In the genomic region with DNA sequence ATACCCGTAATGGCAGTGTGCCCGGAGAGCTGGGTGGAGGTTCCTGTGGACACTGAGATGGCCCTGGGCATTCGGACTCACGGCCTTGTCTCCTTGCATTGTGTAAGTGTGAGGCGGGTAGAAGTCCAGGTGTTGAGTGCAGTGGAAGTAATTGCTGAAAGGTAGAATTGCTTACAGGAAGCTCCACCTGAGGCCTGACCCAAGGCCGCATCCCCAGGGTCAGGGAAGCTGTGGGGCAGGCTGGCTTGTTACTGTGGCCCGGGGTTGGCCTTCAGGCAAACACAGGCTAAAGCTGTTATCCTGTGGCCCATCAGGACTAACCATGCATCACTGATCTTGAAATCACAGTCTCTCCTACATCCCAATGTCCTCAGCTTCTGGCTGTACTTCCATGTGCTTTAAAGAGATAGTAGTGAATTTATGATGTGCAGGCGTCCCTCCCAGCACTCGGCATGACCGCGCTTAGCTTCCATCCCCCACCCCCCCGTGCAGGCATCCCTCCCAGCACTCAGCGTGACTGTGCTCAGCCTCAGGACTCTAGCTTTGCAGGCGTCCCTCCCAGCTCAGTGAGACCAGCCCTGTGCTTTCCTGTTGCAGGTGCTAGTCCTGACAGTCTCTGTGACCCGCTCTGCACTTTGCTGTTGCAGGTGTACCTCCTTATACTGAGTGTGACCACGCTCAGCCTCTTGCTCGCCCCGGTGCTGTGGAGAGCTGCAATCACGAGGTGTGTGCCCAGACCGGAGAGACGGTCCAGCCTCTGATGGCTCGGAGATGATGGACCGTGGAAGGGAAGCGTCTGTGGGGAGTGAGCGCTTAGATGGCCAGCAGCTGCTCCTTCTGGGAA, we compare ENCODE assay signal across 17 cellular contexts. TPM values are rescaled to one million over a fixed set of nuclear protein-coding genes. Genes with fewer than 3 reads are reported as not detected.
DNase-seq lines count a peak whose midpoint lies in the region; ATAC-seq, FAIRE-seq and TF ChIP-seq lines count a peak whose summit lies in the region.
"Had no signal": no experiment of that assay in that cellular context is flagged by ENCODE, and none has a peak within 500 bp of the region (broad histone marks: within the 10 kb centered on the region; RNA-seq: fewer than 3 reads in every experiment).

No MANE protein-coding gene starts in this region.

- H3K9me3 ChIP-seq in SK-N-SH (no peaks in the 10 kb centered on the region), K562 (replicated peaks; ENCODE audit: control insufficient read depth, insufficient read depth, low read depth, low read length) (no peaks in the 10 kb centered on the region), left lung (no peaks in the 10 kb centered on the region), MM.1S (replicated peaks; ENCODE audit: insufficient read depth, low read length) (no peaks in the 10 kb centered on the region)
- H3K9me3 ChIP-seq: heart left ventricle, right atrium auricular region, tibial nerve had no signal

- CTCF ChIA-PET in SK-N-SH (lab: Yijun Ruan, JAX) (interaction anchor here (0.6 to 4.4 kb wide), 5 partner anchors 10 to 91 kb away, joined by 3 to 34 read pairs (median 4); no protein-coding TSS in a partner anchor), K562 (lab: Yijun Ruan, JAX; ENCODE audit: low intra/inter-chr PET ratio) (no interaction called here)

- no peak for FAIRE-seq in K562 (lab: Jason Lieb, UNC)

- H3K4me1 ChIP-seq in SK-N-SH (ENCODE audit: control insufficient read depth in 1 of 2, insufficient read depth in 2 of 2, low read depth in 1 of 2, low read length in 1 of 2) (peaks cover 0 to 60% of the 10 kb centered on the region in 2 experiments; a peak in 2 of 4 replicates), K562 (replicated peaks in 1 of 2; ENCODE audit: control insufficient read depth in 2 of 2, insufficient read depth in 2 of 2, low read length in 2 of 2) (peaks cover 0 to 33% of the 10 kb centered on the region in 2 experiments; a peak in 3 of 5 replicates), left lung (peaks cover 0 to 15% of the 10 kb centered on the region in 2 donors), MM.1S (ENCODE audit: low read length) (no peaks in the 10 kb centered on the region)

- TF ChIP-seq RAD21 in SK-N-SH (IDR thresholded peaks at IDR 0.05; ENCODE audit: low read length): no peak
- TF ChIP-seq RAD21 in K562 (CRISPR knock-in tag; conservative IDR thresholded peaks at IDR 0.05 in 1 of 2, IDR thresholded peaks at IDR 0.05 in 1 of 2): no peak

- H3K9me1 ChIP-seq in K562 (ENCODE audit: control insufficient read depth, insufficient read depth, low read length): no peaks in the 10 kb centered on the region

- TF ChIP-seq EP300 in SK-N-SH (IDR thresholded peaks at IDR 0.05; ENCODE audit: borderline replicate concordance in 1 of 2, low read depth in 1 of 2, low read length in 1 of 2) (no peak), K562 (IDR thresholded peaks at IDR 0.05; ENCODE audit: low read length) (no peak)

- peaks cover 31% of the 10 kb centered on the region for H3K79me2 ChIP-seq in SK-N-SH (ENCODE audit: insufficient read depth)
- H3K79me2 ChIP-seq in K562 (ENCODE audit: control insufficient read depth, insufficient read depth, low read length): peaks cover 2% of the 10 kb centered on the region; the same call in 2 of the 3 replicates
- H3K79me2 ChIP-seq in MM.1S (ENCODE audit: low read length): no peaks in the 10 kb centered on the region; the same call in 1 of the 2 replicates

- no peak overlapping the region for H2AFZ ChIP-seq in SK-N-SH (ENCODE audit: low read depth)
- H2AFZ ChIP-seq in K562 (ENCODE audit: low read depth, low read length): no peak overlapping the region
- H2AFZ ChIP-seq in MM.1S (ENCODE audit: low read length): no peak overlapping the region
- H2AFZ ChIP-seq: PC-9 had no signal

- in situ Hi-C loops in K562 (cut with MboI): no loop called here

- WGBS in SK-N-SH (ENCODE audit: low lambda C conversion rate): 84% methylated on average over 17 of the region's 25 CpGs
- WGBS in K562 (ENCODE audit: insufficient coverage, low coverage, missing lambda C conversion rate): 54% methylated on average over 14 of the region's 25 CpGs

- TF ChIP-seq POLR2A in K562 (conservative IDR thresholded peaks at IDR 0.05): no peak

- intact Hi-C loops in K562 (cut with micrococcal nuclease) (no loop called here), left lung (cut with DNase I) (no loop called here)

- H4K20me1 ChIP-seq in SK-N-SH (ENCODE audit: insufficient read depth) (peaks cover 44% of the 10 kb centered on the region), K562 (replicated peaks; ENCODE audit: control insufficient read depth, insufficient read depth, low read length) (no peaks in the 10 kb centered on the region; the same call in 1 of the 2 replicates), MM.1S (ENCODE audit: insufficient read depth, low read length) (no peaks in the 10 kb centered on the region)

- H3K27me3 ChIP-seq in SK-N-SH (ENCODE audit: insufficient read depth): no peaks in the 10 kb centered on the region
- H3K27me3 ChIP-seq in K562 (ENCODE audit: control insufficient read depth in 2 of 2, insufficient read depth in 2 of 2, low read length in 2 of 2): no peaks in the 10 kb centered on the region
- no peaks in the 10 kb centered on the region for H3K27me3 ChIP-seq in left lung
- no peaks in the 10 kb centered on the region for H3K27me3 ChIP-seq in MM.1S (replicated peaks; ENCODE audit: insufficient read depth, low read length)
- H3K27me3 ChIP-seq: heart left ventricle, right atrium auricular region, tibial nerve had no signal

- no peak overlapping the region for H3K4me2 ChIP-seq in SK-N-SH
- H3K4me2 ChIP-seq in K562 (ENCODE audit: insufficient read depth, low read length): no peak overlapping the region
- H3K4me2 ChIP-seq in MM.1S (ENCODE audit: low read depth, low read length): no peak overlapping the region
- H3K4me2 ChIP-seq: PC-9 had no signal

- H3K4me3 ChIP-seq in SK-N-SH (ENCODE audit: low read depth in 2 of 2, low read length in 1 of 2) (no peak overlapping the region), K562 (no peak overlapping the region), left lung (no peak overlapping the region), MM.1S (ENCODE audit: low read length) (no peak overlapping the region)
- H3K4me3 ChIP-seq: PC-9, right atrium auricular region had no signal

- no peak for ATAC-seq in SK-N-SH treated with all-trans-retinoic acid at 6 μM for 48 hours
- peak; percentile 78 for ATAC-seq in K562
- ATAC-seq in left lung: no peak
- ATAC-seq: natural killer cell, T-cell had no signal

- H3K9ac ChIP-seq in SK-N-SH (no peak overlapping the region), K562 (ENCODE audit: insufficient read depth in 1 of 2, low read depth in 2 of 2, low read length in 2 of 2) (no peak overlapping the region), MM.1S (ENCODE audit: low read length) (no peak overlapping the region)

- no TSS peak for BruUV-seq in K562 (replicated peaks; lab: Mats Ljungman, UMichigan)

- DNase-seq in SK-N-SH: peak; percentile 84
- peak; percentile 27 to 43 (median 40) for DNase-seq in K562 (ENCODE audit: extremely low read depth in 1 of 4, low spot score in 3 of 4)
- peak; percentile 29 to 50 for DNase-seq in left lung
- peak; percentile 34 for DNase-seq in ureter (ENCODE audit: low spot score)
- DNase-seq in MM.1S: no peak
- DNase-seq in AG08395 (ENCODE audit: low spot score): no peak
- DNase-seq in cortex of kidney (lab: John Stamatoyannopoulos, UW): no peak
- DNase-seq: activated CD4-positive, CD25-positive, alpha-beta regulatory T cell; activated naive CD4-positive, alpha-beta T cell treated with anti-CD3 and anti-CD28 coated beads, Interleukin-2, amount 50 U/mL, for 16 hours; natural killer cell; NCI-H226; T-cell had no signal

- H3K27ac ChIP-seq in SK-N-SH (ENCODE audit: low read depth in 2 of 2, low read length in 1 of 2) (peak overlapping the region in 1 of 2 experiments; percentile 84; a peak in 2 of 4 replicates), K562 (ENCODE audit: extremely low read depth, low read depth, low read length) (no peak overlapping the region), left lung (no peak overlapping the region), MM.1S (ENCODE audit: low read length) (no peak overlapping the region)
- H3K27ac ChIP-seq: PC-9, right atrium auricular region had no signal

- H3F3A ChIP-seq in SK-N-SH (replicated peaks; ENCODE audit: insufficient read depth): no peaks in the 10 kb centered on the region
- no peaks in the 10 kb centered on the region for H3F3A ChIP-seq in MM.1S (ENCODE audit: insufficient read depth, low read length)

- TF ChIP-seq CTCF in SK-N-SH (IDR thresholded peaks at IDR 0.05): no peak
- TF ChIP-seq CTCF in K562 (IDR thresholded peaks at IDR 0.05 in 2 of 3, conservative IDR thresholded peaks at IDR 0.05 in 1 of 3; ENCODE audit: insufficient read depth in 2 of 3, low read depth in 1 of 3, low read length in 3 of 3): no peak
- no peak for TF ChIP-seq CTCF in left lung (IDR thresholded peaks at IDR 0.05)
- TF ChIP-seq CTCF in MM.1S (IDR thresholded peaks at IDR 0.05; ENCODE audit: low read length): no peak

- POLR2A ChIA-PET in SK-N-SH (lab: Yijun Ruan, JAX) (interaction anchor here (0.9 kb wide), 1 partner anchor 10 kb away, joined by 3 read pairs; no protein-coding TSS in a partner anchor), K562 (lab: Yijun Ruan, JAX) (interaction anchor here (0.5 kb wide), 1 partner anchor 45 kb away, joined by 3 read pairs; no protein-coding TSS in a partner anchor)

- no peaks in the 10 kb centered on the region for H3K9me2 ChIP-seq in SK-N-SH
- H3K9me2 ChIP-seq in MM.1S (replicated peaks; ENCODE audit: insufficient read depth, low read length): no peaks in the 10 kb centered on the region

- H3K36me3 ChIP-seq in SK-N-SH (replicated peaks in 1 of 2; ENCODE audit: control insufficient read depth in 1 of 2, insufficient read depth in 2 of 2, low read length in 1 of 2): peaks cover 19 to 41% of the 10 kb centered on the region in 2 experiments
- peaks cover 17% of the 10 kb centered on the region; the same call in 2 of the 3 replicates for H3K36me3 ChIP-seq in K562 (ENCODE audit: control insufficient read depth, insufficient read depth, low read length)
- peaks cover 0 to 81% of the 10 kb centered on the region in 2 donors for H3K36me3 ChIP-seq in left lung
- no peaks in the 10 kb centered on the region for H3K36me3 ChIP-seq in MM.1S (replicated peaks; ENCODE audit: insufficient read depth, low read length)

RNA-seq across cellular contexts. Expression of a gene that starts 35.6 kb away (rescaled TPM):
- 61.4 and 76.7 TPM in 2 replicates for polyA plus RNA-seq in SK-N-SH (2012; rRNA removed)
- polyA plus RNA-seq in SK-N-SH (2012; cell fraction: cytosol; rRNA removed): 84.0 and 86.0 TPM in 2 replicates
- polyA plus RNA-seq in SK-N-SH (2012; cell fraction: nucleus; rRNA removed): 70.1 and 82.8 TPM in 2 replicates
- 47.7 and 68.4 TPM in 2 replicates for total RNA-seq in K562 (2011; cell fraction: chromatin; rRNA removed; ENCODE audit: low replicate concordance)
- total RNA-seq in K562 (2011; cell fraction: nucleolus; rRNA removed): 25.8 and 28.5 TPM in 2 replicates
- total RNA-seq in K562 (2011; cell fraction: nucleoplasm; rRNA removed): 37.4 and 47.0 TPM in 2 replicates
- 55.2 and 71.3 TPM in 2 replicates for total RNA-seq in K562 (2014; rRNA removed)
- total RNA-seq in K562 (2014; rRNA removed; fragmentation: Illumina TruSeq; extraction: Trizol): 68.1 and 69.1 TPM in 2 replicates
- 61.3 and 64.1 TPM in 2 replicates for total RNA-seq in K562 (2015; rRNA removed; fragmentation: Illumina TruSeq; extraction: Trizol)
- 115 and 120 TPM in 2 replicates for total RNA-seq in K562 (2021)
- 70.6 and 98.1 TPM in 2 replicates for polyA plus RNA-seq in K562 (2011; rRNA removed)
- polyA plus RNA-seq in K562 (2011; cell fraction: cytosol; rRNA removed): 52.3 and 59.1 TPM in 2 replicates
- 65.1 and 75.2 TPM in 2 replicates for polyA plus RNA-seq in K562 (2011; cell fraction: nucleus; rRNA removed)
- 73.1 and 90.3 TPM in 2 replicates for polyA plus RNA-seq in K562 (2012)
- polyA plus RNA-seq in K562 (2014; fragmentation: Illumina TruSeq; extraction: Trizol): 129 and 145 TPM in 2 replicates
- polyA plus RNA-seq in K562 (2014; fragmentation: Nextera tagmentation; extraction: Ambion mirVana): 10 to 100 TPM; 33.8 to 41.7 TPM
- polyA plus RNA-seq in K562 (2014; rRNA removed): 102 and 134 TPM in 2 replicates
- polyA minus RNA-seq in K562 (2011; rRNA and poly(A)+ RNA removed): 61.3 and 72.6 TPM in 2 replicates
- polyA minus RNA-seq in K562 (2011; cell fraction: cytosol; rRNA and poly(A)+ RNA removed): 46.6 and 48.6 TPM in 2 replicates
- 20.1 and 23.3 TPM in 2 replicates for polyA minus RNA-seq in K562 (2011; cell fraction: nucleus; rRNA and poly(A)+ RNA removed)
- total RNA-seq in left lung: 10 to 100 TPM; 48.8 to 61.9 TPM
- 54.9 TPM for total RNA-seq in ureter

RNA-seq across cellular contexts. Expression of a gene that starts 58.5 kb away (rescaled TPM):
- polyA plus RNA-seq in SK-N-SH (2012; rRNA removed) (11.0 and 13.0 TPM in 2 replicates), K562 (2011; rRNA removed) (9.9 and 12.9 TPM in 2 replicates), K562 (2014; fragmentation: Illumina TruSeq; extraction: Trizol) (11.6 and 12.0 TPM in 2 replicates), K562 (2014; fragmentation: Nextera tagmentation; extraction: Ambion mirVana) (1 to 10 TPM; 2.1 to 2.2 TPM), K562 (2014; rRNA removed) (15.8 and 16.7 TPM in 2 replicates)
- polyA plus RNA-seq in SK-N-SH (2012; cell fraction: cytosol; rRNA removed): 7.2 and 7.4 TPM in 2 replicates
- 58.3 and 68.7 TPM in 2 replicates for polyA plus RNA-seq in SK-N-SH (2012; cell fraction: nucleus; rRNA removed)
- 59.2 and 77.8 TPM in 2 replicates for total RNA-seq in K562 (2011; cell fraction: chromatin; rRNA removed; ENCODE audit: low replicate concordance)
- total RNA-seq in K562 (2011; cell fraction: nucleolus; rRNA removed): 25.3 and 28.3 TPM in 2 replicates
- total RNA-seq in K562 (2011; cell fraction: nucleoplasm; rRNA removed): 33.1 and 34.6 TPM in 2 replicates
- total RNA-seq in K562 (2014; rRNA removed) (9.7 and 13.3 TPM in 2 replicates), K562 (2014; rRNA removed; fragmentation: Illumina TruSeq; extraction: Trizol) (10.0 and 11.1 TPM in 2 replicates), K562 (2015; rRNA removed; fragmentation: Illumina TruSeq; extraction: Trizol) (10.0 and 10.9 TPM in 2 replicates), K562 (2021) (12.1 and 16.8 TPM in 2 replicates), left lung (10 to 100 TPM; 10.3 to 19.4 TPM), ureter (20.6 TPM)
- polyA plus RNA-seq in K562 (2011; cell fraction: cytosol; rRNA removed): 9.1 and 10.1 TPM in 2 replicates
- polyA plus RNA-seq in K562 (2011; cell fraction: nucleus; rRNA removed): 19.2 and 27.0 TPM in 2 replicates
- polyA plus RNA-seq in K562 (2012): 9.2 and 9.6 TPM in 2 replicates
- polyA minus RNA-seq in K562 (2011; rRNA and poly(A)+ RNA removed): 17.1 and 18.5 TPM in 2 replicates
- 4.5 and 4.9 TPM in 2 replicates for polyA minus RNA-seq in K562 (2011; cell fraction: cytosol; rRNA and poly(A)+ RNA removed)
- 8.6 and 10.1 TPM in 2 replicates for polyA minus RNA-seq in K562 (2011; cell fraction: nucleus; rRNA and poly(A)+ RNA removed)

Comparison
In these comparisons a context has a peak if more than half of its experiments do, and no peak if none do; other contexts are left out.
1. DNase-seq: peak in SK-N-SH (single experiment), K562 (4 of 4), left lung (2 of 2) and ureter (single experiment); none in MM.1S (single experiment), AG08395 (single experiment) and cortex of kidney (single experiment).